8 cellular contexts compared by ENCODE assay signal in the genomic region with DNA sequence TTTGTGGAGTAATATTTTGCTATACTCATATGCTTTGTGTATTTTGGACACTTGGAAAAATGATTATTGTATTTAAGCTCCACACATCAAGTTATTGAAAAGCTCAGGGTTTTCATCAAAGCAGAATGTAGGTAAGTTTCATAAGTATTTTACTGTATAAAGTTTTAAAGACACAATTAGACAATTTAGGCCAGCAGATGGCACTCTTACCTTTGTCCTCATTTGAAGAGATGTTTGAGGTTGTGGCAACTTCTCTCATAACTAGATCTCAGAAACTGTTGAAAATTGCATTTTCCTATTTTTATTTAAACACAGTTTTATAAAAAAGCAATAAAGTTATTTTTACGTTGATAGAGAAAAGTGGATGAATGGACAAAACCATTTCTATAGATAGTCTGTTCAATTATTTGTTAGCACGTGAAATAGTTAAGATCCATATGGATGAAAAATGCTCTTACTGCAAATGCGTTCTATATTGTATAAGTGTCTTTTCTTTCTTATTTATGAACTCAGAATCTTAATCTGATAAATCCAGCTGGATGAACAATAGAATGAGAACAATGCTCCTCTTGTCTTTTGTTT.
A peak's percentile ranks its signal among the peaks of the same experiment; 100 is the strongest.
DNase-seq lines count a peak whose midpoint lies in the region; ATAC-seq and TF ChIP-seq lines count a peak whose summit lies in the region.

No MANE protein-coding gene starts in this region.

- H3K9me3 ChIP-seq in gastroesophageal sphincter = peaks cover 0 to 4% (median 0%) of the 10 kb centered on the region in 3 donors
- H3K9me3 ChIP-seq in psoas muscle = no peaks in the 10 kb centered on the region

- DNase-seq in AG09319 (ENCODE audit: extremely low read depth, low read depth) = peak; percentile 44
- DNase-seq in GM10266 (ENCODE audit: extremely low spot score) = peak; percentile 33
- peak; percentile 44 for DNase-seq in NCI-H1105 treated with DMSO at 0.1 percent for 48 hours (lab: John Stamatoyannopoulos, UW)
- DNase-seq in psoas muscle = no peak
- no peak for DNase-seq in GM19238 (ENCODE audit: insufficient read length, low spot score)

- TF ChIP-seq CTCF in AG09319 (IDR thresholded peaks at IDR 0.05; ENCODE audit: low read depth, low read length) = peak; percentile 58
- TF ChIP-seq CTCF in GM10266 (IDR thresholded peaks at IDR 0.05; ENCODE audit: control insufficient read depth, insufficient read depth, low read depth, missing control alignments) = peak; percentile 50
- TF ChIP-seq CTCF in VCaP (conservative IDR thresholded peaks at IDR 0.05) = peak; percentile 76
- TF ChIP-seq CTCF in gastroesophageal sphincter (IDR thresholded peaks at IDR 0.05) = peak; percentile 51 to 73 (median 70)
- TF ChIP-seq CTCF in psoas muscle (IDR thresholded peaks at IDR 0.05) = peak; percentile 61

- ATAC-seq in gastroesophageal sphincter (peak; percentile 53), psoas muscle (no peak), GM19463 (IDR thresholded peaks at IDR 0.05; ENCODE audit: unreplicated experiment) (no peak)

- H3K27ac ChIP-seq in VCaP (no peak overlapping the region), gastroesophageal sphincter (no peak overlapping the region), psoas muscle (no peak overlapping the region)

- peaks cover 0 to 32% (median 0%) of the 10 kb centered on the region in 3 donors for H3K4me1 ChIP-seq in gastroesophageal sphincter
- no peaks in the 10 kb centered on the region for H3K4me1 ChIP-seq in psoas muscle

- no peaks in the 10 kb centered on the region for H3K27me3 ChIP-seq in gastroesophageal sphincter
- H3K27me3 ChIP-seq in psoas muscle (ENCODE audit: insufficient read depth in 3 of 3, low read length in 2 of 3) = no peaks in the 10 kb centered on the region

- 61% methylated on average over 3 of the region's 3 CpGs for WGBS in gastroesophageal sphincter (ENCODE audit: low coverage in 1 of 2), 2 donors
- 57 to 62% (median 62%) methylated on average over 3 of the region's 3 CpGs for WGBS in psoas muscle, 3 donors

- TF ChIP-seq EP300 in gastroesophageal sphincter (IDR thresholded peaks at IDR 0.05) = no peak

- TF ChIP-seq POLR2A in gastroesophageal sphincter (IDR thresholded peaks at IDR 0.05) = no peak

- intact Hi-C loops in psoas muscle (cut with DNase I) = no loop called here

- no peaks in the 10 kb centered on the region for H3K36me3 ChIP-seq in gastroesophageal sphincter
- H3K36me3 ChIP-seq in psoas muscle (ENCODE audit: insufficient read depth in 1 of 2, low read depth in 1 of 2) = no peaks in the 10 kb centered on the region

- H3K4me3 ChIP-seq in gastroesophageal sphincter (no peak overlapping the region), psoas muscle (no peak overlapping the region)

Comparison
In these comparisons a context has a peak if more than half of its experiments do, and no peak if none do; other contexts are left out.
1. DNase-seq: peak in AG09319 (single experiment), GM10266 (single experiment) and NCI-H1105 treated with DMSO at 0.1 percent for 48 hours (single experiment); none in psoas muscle (0 of 2) and GM19238 (single experiment).
2. Peak in every context shown above with its lines, with median percentiles within 50 percentile points of each other: CTCF ChIP-seq.